ENCODE assay signal across 8 cellular contexts in the genomic region with DNA sequence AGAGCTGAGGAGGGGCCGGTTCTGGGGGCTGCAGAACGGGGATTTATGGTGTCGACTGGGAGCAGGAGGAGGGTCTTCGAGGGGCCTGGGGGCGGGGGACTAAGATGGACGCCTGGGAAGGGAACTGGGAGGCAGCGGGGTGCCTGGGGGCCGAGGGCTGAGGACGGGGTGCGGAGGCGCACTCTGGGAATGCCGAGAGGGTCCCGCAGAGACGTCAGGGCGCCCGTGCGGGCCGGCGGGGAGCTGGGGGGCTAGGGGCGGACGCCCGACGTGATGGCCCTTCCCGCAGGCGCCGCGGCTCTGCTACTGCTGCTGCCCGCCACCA. TPM values are rescaled to one million over a fixed set of nuclear protein-coding genes. Genes with fewer than 3 reads are reported as not detected.
DNase-seq lines count a peak whose midpoint lies in the region; ATAC-seq and TF ChIP-seq lines count a peak whose summit lies in the region.

No MANE protein-coding gene starts in this region.

- H3K9me2 ChIP-seq in Loucy (replicated peaks; ENCODE audit: low read depth, low read length), result no peaks in the 10 kb centered on the region

- H3K27me3 Mint-ChIP-seq in natural killer cell (ENCODE audit: low read depth in 2 of 2), result no peaks in the 10 kb centered on the region

- H3K36me3 Mint-ChIP-seq in natural killer cell, result no peaks in the 10 kb centered on the region

- peaks cover 6% of the 10 kb centered on the region for H4K20me1 ChIP-seq in Loucy (ENCODE audit: insufficient read depth, low read length, poor library complexity, severe bottlenecking)

- peak overlapping the region; percentile 96 for H3K4me3 Mint-ChIP-seq in natural killer cell

- peaks cover 13% of the 10 kb centered on the region; the same call in 1 of the 2 replicates for H3K79me2 ChIP-seq in Loucy (ENCODE audit: insufficient read depth, low read length)

- no peak for TF ChIP-seq CTCF in BE2C (IDR thresholded peaks at IDR 0.05; ENCODE audit: low read depth, low read length)
- TF ChIP-seq CTCF in Loucy (conservative IDR thresholded peaks at IDR 0.05; ENCODE audit: low read length), result no peak
- TF ChIP-seq CTCF in natural killer cell (IDR thresholded peaks at IDR 0.05), result no peak

- no peak overlapping the region for H3K27ac ChIP-seq in duodenal mucosa (ENCODE audit: low read depth, low read length)

- ATAC-seq in natural killer cell (peak in 1 of 3 donors; percentile 2), GM18520 (IDR thresholded peaks at IDR 0.05; ENCODE audit: unreplicated experiment) (no peak), HG03025 (IDR thresholded peaks at IDR 0.05; ENCODE audit: low FRiP score, unreplicated experiment) (no peak), HG02885 (IDR thresholded peaks at IDR 0.05; ENCODE audit: poor library complexity, unreplicated experiment) (no peak), GM18505 (IDR thresholded peaks at IDR 0.05; ENCODE audit: unreplicated experiment) (no peak)

- peak overlapping the region; percentile 97 for H3K4me2 ChIP-seq in Loucy (ENCODE audit: low read depth, low read length, poor library complexity, severe bottlenecking)

- no peak overlapping the region for H2AFZ ChIP-seq in Loucy (ENCODE audit: low read length)

- TF ChIP-seq POLR2A in GM18505 (IDR thresholded peaks at IDR 0.05; ENCODE audit: borderline replicate concordance, extremely low read depth, insufficient read depth, insufficient read length), result no peak

- H3K9ac ChIP-seq in Loucy (ENCODE audit: low read depth, low read length, poor library complexity, severe bottlenecking), result peak overlapping the region; percentile 74
- peak overlapping the region; percentile 73 to 80 for H3K9ac ChIP-seq in duodenal mucosa (ENCODE audit: low read depth in 1 of 2, low read length in 2 of 2)

- H3K27ac Mint-ChIP-seq in natural killer cell, result peak overlapping the region; percentile 91 to 97

- no peaks in the 10 kb centered on the region for H3K27me3 ChIP-seq in BE2C
- no peaks in the 10 kb centered on the region for H3K27me3 ChIP-seq in Loucy (ENCODE audit: insufficient read depth, low read length, poor library complexity, severe bottlenecking)
- no peaks in the 10 kb centered on the region for H3K27me3 ChIP-seq in duodenal mucosa (ENCODE audit: control insufficient read depth in 1 of 2, insufficient read depth in 2 of 2, low read length in 2 of 2)

- H3K9me3 ChIP-seq in BE2C (no peaks in the 10 kb centered on the region), Loucy (ENCODE audit: insufficient read depth, low read depth, low read length) (no peaks in the 10 kb centered on the region), duodenal mucosa (ENCODE audit: control insufficient read depth in 1 of 2, low read length in 2 of 2) (no peaks in the 10 kb centered on the region)

- intact Hi-C loops in natural killer cell (cut with micrococcal nuclease), result loop anchor here (5.0 to 10.0 kb wide), 4 partner anchors 85 to 337 kb away; a partner anchor contains a TSS

- H3F3A ChIP-seq in Loucy (ENCODE audit: low read depth), result peaks cover 5% of the 10 kb centered on the region; the same call in 1 of the 2 replicates

- H3K4me3 ChIP-seq in BE2C (ENCODE audit: low read depth, low read length) (peak overlapping the region; percentile 69), Loucy (ENCODE audit: low read length, poor library complexity, severe bottlenecking) (peak overlapping the region; percentile 75), duodenal mucosa (ENCODE audit: low read depth in 1 of 2, low read length in 2 of 2) (peak overlapping the region; percentile 74 to 76)

- H3K9me3 Mint-ChIP-seq in natural killer cell, result no peaks in the 10 kb centered on the region

- H3K4me1 Mint-ChIP-seq in natural killer cell, result peaks cover 35% of the 10 kb centered on the region in 2 donors

- H3K4me1 ChIP-seq in BE2C (peaks cover 5% of the 10 kb centered on the region), Loucy (ENCODE audit: insufficient read depth, low read length, poor library complexity, severe bottlenecking) (peaks cover 26% of the 10 kb centered on the region), duodenal mucosa (ENCODE audit: control insufficient read depth in 1 of 2, insufficient read depth in 2 of 2, low read length in 2 of 2) (peaks cover 29 to 49% of the 10 kb centered on the region in 2 donors)

- H3K36me3 ChIP-seq in BE2C (peaks cover 10% of the 10 kb centered on the region), Loucy (ENCODE audit: insufficient read depth, low read length) (peaks cover 13% of the 10 kb centered on the region; the same call in 1 of the 2 replicates), duodenal mucosa (ENCODE audit: control insufficient read depth in 1 of 2, insufficient read depth in 2 of 2, low read length in 2 of 2) (peaks cover 10 to 27% of the 10 kb centered on the region in 2 donors)

- DNase-seq in BE2C (no peak), natural killer cell (no peak)

RNA-seq across cellular contexts. Expression of a gene that starts 0.5 kb away (rescaled TPM):
- 22.5 TPM for polyA plus RNA-seq in BE2C (2012; ENCODE audit: insufficient read depth, insufficient read length, low read depth)
- total RNA-seq in natural killer cell, result 10 to 100 TPM; 17.0 to 23.2 (median 18.6) TPM

RNA-seq across cellular contexts. Expression of a gene that starts 5.3 kb away (rescaled TPM):
- 201 TPM for polyA plus RNA-seq in BE2C (2012; ENCODE audit: insufficient read depth, insufficient read length, low read depth)
- 1 to 10 TPM; 5.6 to 6.8 (median 6.1) TPM for total RNA-seq in natural killer cell

RNA-seq across cellular contexts. Expression of a gene that starts 9.7 kb away (rescaled TPM):
- 1,521 TPM for polyA plus RNA-seq in BE2C (2012; ENCODE audit: insufficient read depth, insufficient read length, low read depth)
- total RNA-seq in natural killer cell, result 100 to 1,000 TPM; 724 to 977 (median 968) TPM

RNA-seq across cellular contexts. Expression of a gene that starts 9.9 kb away (rescaled TPM):
- polyA plus RNA-seq in BE2C (2012; ENCODE audit: insufficient read depth, insufficient read length, low read depth), result 53.6 TPM
- total RNA-seq in natural killer cell, result 10 to 100 TPM; 36.8 to 37.5 (median 36.9) TPM

RNA-seq across cellular contexts. Expression of a gene that starts 16.2 kb away (rescaled TPM):
- polyA plus RNA-seq in BE2C (2012; ENCODE audit: insufficient read depth, insufficient read length, low read depth), result 193 TPM
- total RNA-seq in natural killer cell, result 100 to 1,000 TPM; 180 to 197 (median 184) TPM
